15 cellular contexts compared by ENCODE assay signal in genomic region chr3:118842147-118842863, GRCh38.
DNase-seq lines count a peak whose midpoint lies in the region; ATAC-seq, FAIRE-seq and TF ChIP-seq lines count a peak whose summit lies in the region.
"Had no signal": no experiment of that assay in that cellular context is flagged by ENCODE, and none has a peak within 500 bp of the region (broad histone marks: within the 10 kb centered on the region; RNA-seq: fewer than 3 reads in every experiment).

No MANE protein-coding gene starts in this region.

- no peak for TF ChIP-seq CTCF in activated CD8-positive, alpha-beta T cell treated with anti-CD3 and anti-CD28 coated beads for 36 hours (IDR thresholded peaks at IDR 0.05)
- no peak for TF ChIP-seq CTCF in GM12878 (IDR thresholded peaks at IDR 0.05 in 2 of 3, conservative IDR thresholded peaks at IDR 0.05 in 1 of 3; ENCODE audit: control insufficient read depth in 2 of 3, extremely low read depth in 1 of 3, insufficient read depth in 1 of 3, low read depth in 3 of 3, low read length in 3 of 3)

- peak overlapping the region; percentile 14; the same call in 1 of the 2 replicates for H2AFZ ChIP-seq in GM12878 (ENCODE audit: control insufficient read depth, low read depth, low read length)

- no peaks in the 10 kb centered on the region for H3K27me3 ChIP-seq in GM12878 (replicated peaks in 1 of 2; ENCODE audit: control insufficient read depth in 2 of 2, insufficient read depth in 2 of 2, low read length in 1 of 2)
- H3K27me3 ChIP-seq: left lung had no signal

- H3K27me3 Mint-ChIP-seq in activated CD8-positive, alpha-beta T cell treated with anti-CD3 and anti-CD28 coated beads for 36 hours, result no peaks in the 10 kb centered on the region
- no peaks in the 10 kb centered on the region for H3K27me3 Mint-ChIP-seq in activated CD8-positive, alpha-beta T cell treated with anti-CD3 and anti-CD28 coated beads, Interleukin-2, amount 10 ng/mL, durations not matched to agents 7 days and 5 days (ENCODE audit: low read depth)
- H3K27me3 Mint-ChIP-seq: activated naive CD8-positive, alpha-beta T cell had no signal

- no peak for TF ChIP-seq EP300 in GM12878 (IDR thresholded peaks at IDR 0.05; ENCODE audit: borderline replicate concordance in 1 of 2, control insufficient read depth in 1 of 2, low read depth in 2 of 2, low read length in 2 of 2)

- TF ChIP-seq RAD21 in GM12878 (IDR thresholded peaks at IDR 0.05; ENCODE audit: insufficient read depth, low read depth, low read length), result no peak

- H3K9me3 ChIP-seq in GM12878 (replicated peaks; ENCODE audit: control insufficient read depth, insufficient read depth, low read length), result peaks cover 26% of the 10 kb centered on the region
- H3K9me3 ChIP-seq: SK-N-SH had no signal

- H3K4me3 Mint-ChIP-seq in activated CD8-positive, alpha-beta T cell treated with anti-CD3 and anti-CD28 coated beads for 36 hours, result no peak overlapping the region
- H3K4me3 Mint-ChIP-seq in activated CD8-positive, alpha-beta T cell treated with anti-CD3 and anti-CD28 coated beads, Interleukin-2, amount 10 ng/mL, durations not matched to agents 7 days and 5 days, result no peak overlapping the region
- H3K4me3 Mint-ChIP-seq: activated naive CD8-positive, alpha-beta T cell; central memory CD8-positive, alpha-beta T cell; naive thymus-derived CD4-positive, alpha-beta T cell had no signal

- BruUV-seq in GM12878 (replicated peaks; lab: Mats Ljungman, UMichigan), result no TSS peak

- CTCF ChIA-PET in activated CD8-positive, alpha-beta T cell treated with anti-CD3 and anti-CD28 coated beads for 36 hours (lab: Charles Lee), result no interaction called here
- CTCF ChIA-PET in activated CD8-positive, alpha-beta T cell treated with anti-CD3 and anti-CD28 coated beads, Interleukin-2, amount 10 ng/mL, durations not matched to agents 7 days and 5 days (lab: Charles Lee), result no interaction called here
- CTCF ChIA-PET in GM12878 (lab: Yijun Ruan, JAX), result interaction anchor here (0.9 kb wide), 1 partner anchor 43 kb away, joined by 3 read pairs; no protein-coding TSS in a partner anchor

- FAIRE-seq in GM12878 (lab: Jason Lieb, UNC) (no peak), urothelium cell line (lab: Jason Lieb, UNC) (no peak)

- WGBS in GM12878 (ENCODE audit: insufficient coverage, insufficient replicate concordance, low lambda C conversion rate, missing lambda C conversion rate), result 62% methylated on average over 7 of the region's 7 CpGs

- RAD21 ChIA-PET in GM12878 (lab: Charles Lee; ENCODE audit: unreplicated experiment), result interaction anchor here (1.0 kb wide), 1 partner anchor 29 kb away, joined by 4 read pairs; no protein-coding TSS in a partner anchor

- ATAC-seq in activated CD8-positive, alpha-beta T cell treated with anti-CD3 and anti-CD28 coated beads for 36 hours, result no peak
- ATAC-seq in activated CD8-positive, alpha-beta T cell treated with anti-CD3 and anti-CD28 coated beads, Interleukin-2, amount 10 ng/mL, durations not matched to agents 7 days and 5 days, result no peak
- ATAC-seq in GM12878, result peak; percentile 77
- no peak for ATAC-seq in sciatic nerve
- ATAC-seq in GM21515 (IDR thresholded peaks at IDR 0.05; ENCODE audit: unreplicated experiment), result no peak
- ATAC-seq: left lung; naive thymus-derived CD4-positive, alpha-beta T cell had no signal

- no peaks in the 10 kb centered on the region for H3K4me1 Mint-ChIP-seq in activated CD8-positive, alpha-beta T cell treated with anti-CD3 and anti-CD28 coated beads for 36 hours (ENCODE audit: low read depth)
- no peaks in the 10 kb centered on the region for H3K4me1 Mint-ChIP-seq in activated CD8-positive, alpha-beta T cell treated with anti-CD3 and anti-CD28 coated beads, Interleukin-2, amount 10 ng/mL, durations not matched to agents 7 days and 5 days (ENCODE audit: low read depth)
- H3K4me1 Mint-ChIP-seq: central memory CD8-positive, alpha-beta T cell; naive thymus-derived CD4-positive, alpha-beta T cell had no signal

- H3K36me3 ChIP-seq in GM12878 (ENCODE audit: control insufficient read depth in 2 of 2, insufficient read depth in 2 of 2, low read length in 1 of 2), result no peaks in the 10 kb centered on the region
- H3K36me3 ChIP-seq: left lung had no signal

- H3K36me3 Mint-ChIP-seq in activated CD8-positive, alpha-beta T cell treated with anti-CD3 and anti-CD28 coated beads for 36 hours (ENCODE audit: low read depth), result peaks cover 7% of the 10 kb centered on the region
- H3K36me3 Mint-ChIP-seq in activated CD8-positive, alpha-beta T cell treated with anti-CD3 and anti-CD28 coated beads, Interleukin-2, amount 10 ng/mL, durations not matched to agents 7 days and 5 days (ENCODE audit: low read depth), result peaks cover 2% of the 10 kb centered on the region

- H4K20me1 ChIP-seq in GM12878 (ENCODE audit: control insufficient read depth, insufficient read depth), result no peaks in the 10 kb centered on the region

- H3K27ac ChIP-seq in GM12878 (ENCODE audit: control insufficient read depth, insufficient read depth), result peak overlapping the region; percentile 1; the same call in 1 of the 2 replicates
- H3K27ac ChIP-seq: left lung had no signal

- no peak for TF ChIP-seq POLR2A in GM12878 (IDR thresholded peaks at IDR 0.05; ENCODE audit: low read depth, low read length)

- intact Hi-C loops in activated CD8-positive, alpha-beta T cell treated with anti-CD3 and anti-CD28 coated beads for 36 hours (cut with micrococcal nuclease), result no loop called here
- intact Hi-C loops in GM12878 (cut with micrococcal nuclease; ENCODE audit: unreplicated experiment) (no loop called here), sciatic nerve (cut with DNase I) (no loop called here)

- no peak overlapping the region for H3K27ac Mint-ChIP-seq in activated CD8-positive, alpha-beta T cell treated with anti-CD3 and anti-CD28 coated beads for 36 hours
- H3K27ac Mint-ChIP-seq in activated CD8-positive, alpha-beta T cell treated with anti-CD3 and anti-CD28 coated beads, Interleukin-2, amount 10 ng/mL, durations not matched to agents 7 days and 5 days, result no peak overlapping the region
- H3K27ac Mint-ChIP-seq: activated naive CD8-positive, alpha-beta T cell; naive thymus-derived CD4-positive, alpha-beta T cell had no signal

- SMC1A ChIA-PET in GM12878 (lab: Charles Lee; ENCODE audit: uncharacterized antibody, unreplicated experiment), result interaction anchor here (1.3 kb wide), 2 partner anchors 9 to 13 kb away, joined by 3 read pairs; no protein-coding TSS in a partner anchor

- no peak overlapping the region for H3K4me2 ChIP-seq in GM12878 (ENCODE audit: control insufficient read depth, insufficient read depth)
- H3K4me2 ChIP-seq: SK-N-SH had no signal

- H3K9ac ChIP-seq in GM12878 (ENCODE audit: control insufficient read depth, insufficient read depth, low read length), result no peak overlapping the region
- H3K9ac ChIP-seq: SK-N-SH had no signal

- H3K79me2 ChIP-seq in GM12878 (ENCODE audit: control insufficient read depth, insufficient read depth, low read length), result no peaks in the 10 kb centered on the region

- H3K9me3 Mint-ChIP-seq in activated CD8-positive, alpha-beta T cell treated with anti-CD3 and anti-CD28 coated beads for 36 hours, result peaks cover 28% of the 10 kb centered on the region
- H3K9me3 Mint-ChIP-seq in activated CD8-positive, alpha-beta T cell treated with anti-CD3 and anti-CD28 coated beads, Interleukin-2, amount 10 ng/mL, durations not matched to agents 7 days and 5 days (ENCODE audit: insufficient read depth), result peaks cover 33% of the 10 kb centered on the region

- H3K4me3 ChIP-seq in GM12878, result no peak overlapping the region
- H3K4me3 ChIP-seq: left lung had no signal

- no peaks in the 10 kb centered on the region for H3K4me1 ChIP-seq in GM12878 (ENCODE audit: control insufficient read depth, insufficient read depth, low read length)
- H3K4me1 ChIP-seq: left lung had no signal

- peak; percentile 31 for DNase-seq in activated CD8-positive, alpha-beta T cell treated with anti-CD3 and anti-CD28 coated beads for 36 hours
- DNase-seq in activated CD8-positive, alpha-beta T cell treated with anti-CD3 and anti-CD28 coated beads, Interleukin-2, amount 10 ng/mL, durations not matched to agents 7 days and 5 days, result no peak
- DNase-seq in HT1080 (ENCODE audit: low read depth) (peak; percentile 75), GM12878 (ENCODE audit: low read depth, low spot score) (peak; percentile 20), urothelium cell line (ENCODE audit: low spot score) (peak; percentile 48), sciatic nerve (ENCODE audit: low spot score) (no peak), islet precursor cell (no peak)
- DNase-seq: activated CD8-positive, alpha-beta memory T cell treated with anti-CD3 and anti-CD28 coated beads, Interleukin-2, amount 50 U/mL, for 4 hours; left lung; naive thymus-derived CD4-positive, alpha-beta T cell; NCI-H2171; SK-N-SH had no signal

- POLR2A ChIA-PET in activated CD8-positive, alpha-beta T cell treated with anti-CD3 and anti-CD28 coated beads for 36 hours (lab: Charles Lee), result no interaction called here
- POLR2A ChIA-PET in activated CD8-positive, alpha-beta T cell treated with anti-CD3 and anti-CD28 coated beads, Interleukin-2, amount 10 ng/mL, durations not matched to agents 7 days and 5 days (lab: Charles Lee), result no interaction called here
- POLR2A ChIA-PET in GM12878 (lab: Charles Lee), result no interaction called here

- in situ Hi-C loops in GM12878 (cut with MboI), result no loop called here

TF ChIP-seq in GM12878, 131 proteins besides CTCF, POLR2A, EP300 and RAD21 (continues in another document):
- TF ChIP-seq RCOR1 (conservative IDR thresholded peaks at IDR 0.05; ENCODE audit: low read depth, low read length) (no peak), NR2C1 (IDR thresholded peaks at IDR 0.05) (no peak), BHLHE40 (IDR thresholded peaks at IDR 0.05; ENCODE audit: borderline replicate concordance in 1 of 2, low read depth in 2 of 2, low read length in 1 of 2) (peak in 1 of 2 experiments; percentile 49; a peak in 1 of 4 replicates), SRF (IDR thresholded peaks at IDR 0.05; ENCODE audit: low read depth in 2 of 2, low read length in 2 of 2) (no peak), FOXK2 (IDR thresholded peaks at IDR 0.05) (no peak), ZNF217 (IDR thresholded peaks at IDR 0.05) (no peak), RAD51 (IDR thresholded peaks at IDR 0.05) (no peak), ATF2 (IDR thresholded peaks at IDR 0.05; ENCODE audit: low read length) (0 out of 2 replicates have a peak, but pooled peaks have one; percentile 24), MYC (IDR thresholded peaks at IDR 0.05; ENCODE audit: insufficient read depth, insufficient read length, insufficient replicate concordance, low read length, severe bottlenecking) (no peak)

Comparison
In these comparisons a context has a peak if more than half of its experiments do, and no peak if none do; other contexts are left out.
1. DNase-seq: peak in activated CD8-positive, alpha-beta T cell treated with anti-CD3 and anti-CD28 coated beads for 36 hours (single experiment), HT1080 (single experiment), GM12878 (single experiment) and urothelium cell line (single experiment); none in activated CD8-positive, alpha-beta T cell treated with anti-CD3 and anti-CD28 coated beads, Interleukin-2, amount 10 ng/mL, durations not matched to agents 7 days and 5 days (single experiment), sciatic nerve (single experiment) and islet precursor cell (single experiment).